ENCODE assay signal across 11 cellular contexts in genomic region chr12:98416845-98417244, GRCh38.
DNase-seq lines count a peak whose midpoint lies in the region; ATAC-seq and TF ChIP-seq lines count a peak whose summit lies in the region.
"Had no signal": no experiment of that assay in that cellular context is flagged by ENCODE, and none has a peak within 500 bp of the region (broad histone marks: within the 10 kb centered on the region; RNA-seq: fewer than 3 reads in every experiment).

No MANE protein-coding gene starts in this region.

- peaks cover 28% of the 10 kb centered on the region for H3K4me1 ChIP-seq in GM23248 (ENCODE audit: insufficient read depth)
- no peaks in the 10 kb centered on the region for H3K4me1 ChIP-seq in Panc1 (ENCODE audit: control insufficient read depth, insufficient read depth, low read length)

- H3K27me3 ChIP-seq in GM23248 (replicated peaks; ENCODE audit: insufficient read depth) = no peaks in the 10 kb centered on the region
- no peaks in the 10 kb centered on the region; the same call in 1 of the 2 replicates for H3K27me3 ChIP-seq in Panc1 (ENCODE audit: control insufficient read depth, insufficient read depth, low read length)

- H3F3A ChIP-seq in GM23248 (ENCODE audit: insufficient read depth) = peaks cover 27% of the 10 kb centered on the region

- CTCF ChIA-PET in Panc1 (lab: Charles Lee) = interaction anchor here (0.6 kb wide), 1 partner anchor 409 kb away, joined by 5 read pairs; no protein-coding TSS in a partner anchor
- CTCF ChIA-PET in activated naive CD4-positive, alpha-beta T cell treated with anti-CD3 and anti-CD28 coated beads for 36 hours (lab: Charles Lee) = no interaction called here

- intact Hi-C loops in Panc1 (cut with micrococcal nuclease; ENCODE audit: unreplicated experiment) = no loop called here
- intact Hi-C loops in activated naive CD4-positive, alpha-beta T cell treated with anti-CD3 and anti-CD28 coated beads for 36 hours (cut with micrococcal nuclease) = no loop called here

- H4K20me1 ChIP-seq in GM23248 (ENCODE audit: insufficient read depth) = no peaks in the 10 kb centered on the region

- WGBS in GM23248 (ENCODE audit: low coverage in 1 of 2, low lambda C conversion rate in 2 of 2, missing lambda C conversion rate in 2 of 2), 2 experiments = 53 to 54% methylated on average over 4 of the region's 4 CpGs

- H3K27ac Mint-ChIP-seq in activated naive CD4-positive, alpha-beta T cell treated with anti-CD3 and anti-CD28 coated beads for 36 hours = no peak overlapping the region

- H3K4me1 Mint-ChIP-seq in activated naive CD4-positive, alpha-beta T cell treated with anti-CD3 and anti-CD28 coated beads for 36 hours (ENCODE audit: low read depth) = no peaks in the 10 kb centered on the region

- DNase-seq in ACHN (peak; percentile 80), GM23248 (peak; percentile 64), Panc1 (ENCODE audit: low read depth, low spot score) (no peak), fibroblast of the conjunctiva (ENCODE audit: low read depth) (peak; percentile 46), cortex of kidney (lab: John Stamatoyannopoulos, UW) (no peak)
- DNase-seq in activated naive CD4-positive, alpha-beta T cell treated with anti-CD3 and anti-CD28 coated beads for 36 hours = no peak
- DNase-seq: activated naive CD4-positive, alpha-beta T cell; NCI-H526 treated with DMSO at 0.1 percent for 48 hours; stimulated activated CD4-positive, alpha-beta T cell treated with anti-CD3 and anti-CD28 coated beads, Interleukin-4, amount 100 ng/mL, for 24 hours had no signal

- in situ Hi-C loops in ACHN (cut with HindIII; ENCODE audit: low pct_ligation_motif_present, low pct_unique_long_range_greater_than_20kb, low sequenced_read_pairs) = no loop called here
- in situ Hi-C loops in GM23248 (cut with MboI) = no loop called here
- in situ Hi-C loops in Panc1 (cut with HindIII; ENCODE audit: low pct_unique_long_range_greater_than_20kb, low sequenced_read_pairs) = no loop called here

- no peaks in the 10 kb centered on the region for H3K9me2 ChIP-seq in GM23248 (ENCODE audit: insufficient read depth)

- no peaks in the 10 kb centered on the region for H3K9me3 Mint-ChIP-seq in activated naive CD4-positive, alpha-beta T cell treated with anti-CD3 and anti-CD28 coated beads for 36 hours

- no peaks in the 10 kb centered on the region for H3K36me3 Mint-ChIP-seq in activated naive CD4-positive, alpha-beta T cell treated with anti-CD3 and anti-CD28 coated beads for 36 hours (ENCODE audit: low read depth)

- no peaks in the 10 kb centered on the region for H3K79me2 ChIP-seq in GM23248 (ENCODE audit: insufficient read depth)

- H3K9me3 ChIP-seq in GM23248 (ENCODE audit: low read depth) = no peaks in the 10 kb centered on the region
- H3K9me3 ChIP-seq in Panc1 (ENCODE audit: control insufficient read depth, insufficient read depth, low read depth, low read length) = no peaks in the 10 kb centered on the region

- peak overlapping the region; percentile 57 for H2AFZ ChIP-seq in GM23248

- ATAC-seq in Panc1 (0 out of 2 replicates have a peak, but pooled peaks have one; percentile 58), HG02623 (IDR thresholded peaks at IDR 0.05; ENCODE audit: unreplicated experiment) (no peak), HG02642 (IDR thresholded peaks at IDR 0.05; ENCODE audit: poor library complexity, unreplicated experiment) (no peak)

- H3K36me3 ChIP-seq in GM23248 (ENCODE audit: low read depth) (no peaks in the 10 kb centered on the region), Panc1 (ENCODE audit: control insufficient read depth, insufficient read depth, low read length) (no peaks in the 10 kb centered on the region)

- no peak overlapping the region for H3K9ac ChIP-seq in GM23248

- peak; percentile 38 for TF ChIP-seq CTCF in Panc1 (IDR thresholded peaks at IDR 0.05)

- H3K4me2 ChIP-seq in GM23248 (ENCODE audit: unreplicated experiment) = no peak overlapping the region

- H3K4me3 ChIP-seq in GM23248 = no peak overlapping the region
- no peak overlapping the region for H3K4me3 ChIP-seq in Panc1 (ENCODE audit: low read depth in 2 of 2, low read length in 2 of 2)

- H3K27me3 Mint-ChIP-seq in activated naive CD4-positive, alpha-beta T cell treated with anti-CD3 and anti-CD28 coated beads for 36 hours (ENCODE audit: low read depth) = no peaks in the 10 kb centered on the region

- POLR2A ChIA-PET in Panc1 (lab: Charles Lee) = no interaction called here

- no peak overlapping the region for H3K4me3 Mint-ChIP-seq in activated naive CD4-positive, alpha-beta T cell treated with anti-CD3 and anti-CD28 coated beads for 36 hours

- BruUV-seq in Panc1 (replicated peaks; lab: Mats Ljungman, UMichigan) = no TSS peak

- H3K27ac ChIP-seq in GM23248 (peak overlapping the region; percentile 24; the same call in 1 of the 2 replicates), Panc1 (ENCODE audit: low read length) (no peak overlapping the region)

Comparison
In these comparisons a context has a peak if more than half of its experiments do, and no peak if none do; other contexts are left out.
1. DNase-seq: peak in ACHN (single experiment), GM23248 (single experiment) and fibroblast of the conjunctiva (single experiment); none in Panc1 (single experiment), activated naive CD4-positive, alpha-beta T cell treated with anti-CD3 and anti-CD28 coated beads for 36 hours (single experiment) and cortex of kidney (single experiment).